ENCODE assay signal across 8 cellular contexts in genomic region chr12:121793501-121793835, GRCh38. TPM values are rescaled to one million over a fixed set of nuclear protein-coding genes. Genes with fewer than 3 reads are reported as not detected.
DNase-seq lines count a peak whose midpoint lies in the region; ATAC-seq and TF ChIP-seq lines count a peak whose summit lies in the region.

RHOF (minus strand) TSS chr12:121793688; CDS start chr12:121793633, 55 bp downstream.

- TF ChIP-seq POLR2A in right lobe of liver (IDR thresholded peaks at IDR 0.05) (no peak), testis (IDR thresholded peaks at IDR 0.05) (no peak)

- ATAC-seq in activated T-cell treated with anti-CD3 and anti-CD28 coated beads, Interleukin-2, amount 50 U/mL, for 4 hours, result peak; percentile 22 to 23
- peak; percentile 0 for ATAC-seq in HG03060 (IDR thresholded peaks at IDR 0.05; ENCODE audit: low read depth, unreplicated experiment)
- ATAC-seq in SK-N-SH treated with all-trans-retinoic acid at 6 μM for 48 hours, result peak; percentile 3
- no peak for ATAC-seq in right lobe of liver

- no CpG with 5 or more reads among the region's 31 CpGs for WGBS in right lobe of liver (ENCODE audit: insufficient coverage, low coverage, low lambda C conversion rate, missing lambda C conversion rate)
- WGBS in testis, 2 donors, result 0% methylated on average over 27 of the region's 31 CpGs; no CpG with 5 or more reads in 1 of the 2 donors

- H3K27ac ChIP-seq in cingulate gyrus (ENCODE audit: low read depth, low read length) (peak within 1 kb of the TSS; percentile 81), right lobe of liver (peak within 1 kb of the TSS; percentile 61 to 95 (median 81)), testis (peak within 1 kb of the TSS; percentile 64 to 78)

- H3K9me3 Mint-ChIP-seq in activated T-cell treated with anti-CD3 and anti-CD28 coated beads, Interleukin-2, amount 50 U/mL, for 4 hours, result no peaks in the 10 kb centered on the region

- peaks cover 21% of the 10 kb centered on the region for H3K36me3 Mint-ChIP-seq in activated T-cell treated with anti-CD3 and anti-CD28 coated beads, Interleukin-2, amount 50 U/mL, for 4 hours (ENCODE audit: insufficient read depth)

- H3K4me1 ChIP-seq in right lobe of liver, result peaks cover 0 to 51% (median 13%) of the 10 kb centered on the region in 4 donors
- peaks cover 49% of the 10 kb centered on the region for H3K4me1 ChIP-seq in testis

- H3K27me3 ChIP-seq in right lobe of liver (no peaks in the 10 kb centered on the region), testis (no peaks in the 10 kb centered on the region)

- H3K36me3 ChIP-seq in right lobe of liver, result peaks cover 0 to 4% (median 0%) of the 10 kb centered on the region in 4 donors
- no peaks in the 10 kb centered on the region for H3K36me3 ChIP-seq in testis (ENCODE audit: low read depth, missing control alignments)

- peak; percentile 58 for DNase-seq in activated T-cell treated with anti-CD3 and anti-CD28 coated beads, Interleukin-2, amount 50 U/mL, for 4 hours
- DNase-seq in activated T-cell treated with anti-CD3 and anti-CD28 coated beads, Interleukin-2, amount 50 U/mL, for 48 hours, result no peak
- DNase-seq in right lobe of liver, result peak in 1 of 3 donors; percentile 76
- no peak for DNase-seq in testis
- DNase-seq in ecto neural progenitor cell (ENCODE audit: low spot score), result no peak

- H3K4me3 Mint-ChIP-seq in activated T-cell treated with anti-CD3 and anti-CD28 coated beads, Interleukin-2, amount 50 U/mL, for 4 hours, result peak within 1 kb of the TSS; percentile 94

- no peak for TF ChIP-seq CTCF in right lobe of liver (IDR thresholded peaks at IDR 0.05)
- no peak for TF ChIP-seq CTCF in testis (IDR thresholded peaks at IDR 0.05)

- H3K4me1 Mint-ChIP-seq in activated T-cell treated with anti-CD3 and anti-CD28 coated beads, Interleukin-2, amount 50 U/mL, for 4 hours (ENCODE audit: low read depth), result peaks cover 63% of the 10 kb centered on the region

- H3K9me3 ChIP-seq in right lobe of liver (no peaks in the 10 kb centered on the region), testis (no peaks in the 10 kb centered on the region)

- no peaks in the 10 kb centered on the region for H3K27me3 Mint-ChIP-seq in activated T-cell treated with anti-CD3 and anti-CD28 coated beads, Interleukin-2, amount 50 U/mL, for 4 hours (ENCODE audit: low read depth)

- intact Hi-C loops in right lobe of liver (cut with DNase I), result no loop called here
- intact Hi-C loops in testis (cut with DNase I; ENCODE audit: low total_unique reads), result loop anchor here (5.0 kb wide), 1 partner anchor 91 kb away; no protein-coding TSS in a partner anchor

- H3K4me3 ChIP-seq in right lobe of liver (peak within 1 kb of the TSS; percentile 49 to 57 (median 53)), testis (peak within 1 kb of the TSS; percentile 53 to 59)

TF ChIP-seq in SK-N-SH treated with all-trans-retinoic acid at 6 μM for 48 hours, 23 proteins besides CTCF, POLR2A, EP300 and RAD21:
- no peak for TF ChIP-seq ESRRG (CRISPR knock-in tag; IDR thresholded peaks at IDR 0.05)
- no peak for TF ChIP-seq ISL1 (CRISPR knock-in tag; IDR thresholded peaks at IDR 0.05)
- TF ChIP-seq TOX (CRISPR knock-in tag; IDR thresholded peaks at IDR 0.05; ENCODE audit: borderline replicate concordance), result no peak
- no peak for TF ChIP-seq GLIS3 (CRISPR knock-in tag; IDR thresholded peaks at IDR 0.05)
- TF ChIP-seq ZNF8 (CRISPR knock-in tag; IDR thresholded peaks at IDR 0.05), result no peak
- no peak for TF ChIP-seq ZFP3 (CRISPR knock-in tag; IDR thresholded peaks at IDR 0.05)
- no peak for TF ChIP-seq OSR1 (CRISPR knock-in tag; IDR thresholded peaks at IDR 0.05)
- TF ChIP-seq TCF4 (CRISPR knock-in tag; IDR thresholded peaks at IDR 0.05; ENCODE audit: borderline replicate concordance), result no peak
- no peak for TF ChIP-seq POU6F1 (CRISPR knock-in tag; IDR thresholded peaks at IDR 0.05; ENCODE audit: borderline replicate concordance, low read depth)
- TF ChIP-seq ARNTL (CRISPR knock-in tag; IDR thresholded peaks at IDR 0.05; ENCODE audit: borderline replicate concordance, low read depth), result no peak
- TF ChIP-seq CREB5 (CRISPR knock-in tag; IDR thresholded peaks at IDR 0.05; ENCODE audit: low read depth), result no peak
- no peak for TF ChIP-seq SNAI2 (CRISPR knock-in tag; IDR thresholded peaks at IDR 0.05)
- TF ChIP-seq ZNF70 (CRISPR knock-in tag; IDR thresholded peaks at IDR 0.05), result no peak
- no peak for TF ChIP-seq RARB (CRISPR knock-in tag; IDR thresholded peaks at IDR 0.05)
- TF ChIP-seq ZNF565 (CRISPR knock-in tag; conservative IDR thresholded peaks at IDR 0.05; ENCODE audit: low read depth), result no peak
- no peak for TF ChIP-seq TSHZ2 (CRISPR knock-in tag; IDR thresholded peaks at IDR 0.05)
- TF ChIP-seq ZFP30 (CRISPR knock-in tag; IDR thresholded peaks at IDR 0.05), result no peak
- TF ChIP-seq CSDC2 (CRISPR knock-in tag; IDR thresholded peaks at IDR 0.05), result no peak

RNA-seq across cellular contexts. Expression of gene RHOF, which starts in this region (rescaled TPM):
- total RNA-seq in activated T-cell treated with anti-CD3 and anti-CD28 coated beads, Interleukin-2, amount 50 U/mL, for 4 hours, result 10 to 100 TPM; 80.7 to 94.6 (median 85.8) TPM
- total RNA-seq in right lobe of liver (10 to 100 TPM in 2 of 6 experiments, 1 to 10 TPM in 4; 3.7 to 16.2 (median 5.0) TPM), testis (10 to 100 TPM; 18.0 to 20.5 TPM)
- polyA plus RNA-seq in testis (ENCODE audit: insufficient read depth, low read depth, low replicate concordance), result 16.9 TPM

Comparison
In these comparisons a context has a peak if more than half of its experiments do, and no peak if none do; other contexts are left out.
1. ATAC-seq: peak in activated T-cell treated with anti-CD3 and anti-CD28 coated beads, Interleukin-2, amount 50 U/mL, for 4 hours (2 of 2), HG03060 (single experiment) and SK-N-SH treated with all-trans-retinoic acid at 6 μM for 48 hours (single experiment); none in right lobe of liver (0 of 4).
2. Peak in every context shown above with its lines, with median percentiles within 50 percentile points of each other: H3K27ac ChIP-seq.